ENCODE assay signal across 39 cellular contexts in the genomic region with DNA sequence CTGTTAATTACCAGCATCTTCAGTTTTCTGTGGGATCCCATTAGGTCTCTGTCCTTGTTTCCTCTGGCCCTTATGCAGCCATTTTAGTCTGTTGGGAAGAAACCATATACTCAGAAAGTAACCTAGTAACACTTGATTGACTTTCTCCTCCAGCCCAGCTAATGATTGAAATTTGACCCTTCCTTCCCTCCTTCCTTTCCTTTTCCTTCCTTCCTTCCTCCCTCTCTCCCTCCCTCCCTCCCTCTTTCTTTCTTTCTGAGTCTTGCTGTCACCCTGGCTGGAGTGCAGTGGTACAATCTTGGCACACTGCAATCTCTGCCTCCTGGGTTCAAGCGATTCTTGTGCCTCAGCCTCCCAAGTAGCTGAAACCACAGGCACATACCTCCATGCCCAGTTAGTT. TPM values are rescaled to one million over a fixed set of nuclear protein-coding genes. Genes with fewer than 3 reads are reported as not detected.
"Had no signal": no experiment of that assay in that cellular context is flagged by ENCODE, and none has a peak within 500 bp of the region (broad histone marks: within the 10 kb centered on the region; RNA-seq: fewer than 3 reads in every experiment).

No MANE protein-coding gene starts in this region.

- H3K27ac ChIP-seq: ascending aorta, cardiac muscle cell, WERI-Rb-1 had no signal

- H3K27me3 Mint-ChIP-seq: activated CD4-positive, alpha-beta T cell treated with anti-CD3 and anti-CD28 coated beads for 36 hours; activated CD8-positive, alpha-beta memory T cell treated with anti-CD3 and anti-CD28 coated beads, Interleukin-2, amount 10 ng/mL, durations not matched to agents 7 days and 5 days; activated naive CD4-positive, alpha-beta T cell treated with anti-CD3 and anti-CD28 coated beads, Interleukin-2, amount 50 U/mL, for 24 hours; activated naive CD8-positive, alpha-beta T cell; activated naive CD8-positive, alpha-beta T cell treated with anti-CD3 and anti-CD28 coated beads, Interleukin-2, amount 50 U/mL, for 24 hours; activated T-cell treated with anti-CD3 and anti-CD28 coated beads, Interleukin-2, amount 50 U/mL, for 24 hours; central memory CD8-positive, alpha-beta T cell had no signal

- H3K36me3 Mint-ChIP-seq: activated naive CD4-positive, alpha-beta T cell treated with anti-CD3 and anti-CD28 coated beads, Interleukin-2, amount 10 ng/mL, durations not matched to agents 7 days and 5 days; activated naive CD8-positive, alpha-beta T cell; brain; WTC11 had no signal

- H3K4me1 Mint-ChIP-seq: central memory CD8-positive, alpha-beta T cell had no signal

- H3K9me3 Mint-ChIP-seq: activated CD4-positive, alpha-beta memory T cell treated with anti-CD3 and anti-CD28 coated beads, Interleukin-2, amount 10 ng/mL, durations not matched to agents 7 days and 5 days; activated CD4-positive, alpha-beta T cell treated with anti-CD3 and anti-CD28 coated beads, Interleukin-2, amount 10 ng/mL, durations not matched to agents 7 days and 5 days; activated naive CD4-positive, alpha-beta T cell treated with anti-CD3 and anti-CD28 coated beads, Interleukin-2, amount 10 ng/mL, durations not matched to agents 7 days and 5 days; activated naive CD4-positive, alpha-beta T cell treated with anti-CD3 and anti-CD28 coated beads, Interleukin-2, amount 50 U/mL, for 24 hours; activated naive CD8-positive, alpha-beta T cell treated with anti-CD3 and anti-CD28 coated beads, Interleukin-2, amount 50 U/mL, for 24 hours; activated T-cell treated with anti-CD3 and anti-CD28 coated beads, Interleukin-2, amount 50 U/mL, for 24 hours; activated T-helper 2 cell treated with anti-CD3 and anti-CD28 coated beads, Interferon-gamma antibody, Interleukin-2, Interleukin-4, amounts not matched to agents 10 μg/mL and 5 μg/mL and 100 μg/mL, durations not matched to agents 14 hours and 24 hours and 36 hours; brain; central memory CD8-positive, alpha-beta T cell; T-helper 1 cell treated with Interleukin-12 subunit alpha and Interleukin-12 subunit beta and Interleukin-4 antibody, amounts not matched to agents 30 μg/mL and 1 μg/mL, for 36 hours; T-helper 2 cell treated with Interferon-gamma antibody and Interleukin-4, amounts not matched to agents 5 μg/mL and 100 μg/mL, for 36 hours; WTC11 had no signal

- H3K4me3 Mint-ChIP-seq: activated CD4-positive, alpha-beta memory T cell treated with anti-CD3 and anti-CD28 coated beads, Interleukin-2, amount 10 ng/mL, durations not matched to agents 7 days and 5 days; activated CD4-positive, alpha-beta T cell treated with anti-CD3 and anti-CD28 coated beads for 36 hours; activated CD4-positive, alpha-beta T cell treated with anti-CD3 and anti-CD28 coated beads, Interleukin-2, amount 10 ng/mL, durations not matched to agents 7 days and 5 days; activated CD8-positive, alpha-beta memory T cell treated with anti-CD3 and anti-CD28 coated beads, Interleukin-2, amount 10 ng/mL, durations not matched to agents 7 days and 5 days; activated CD8-positive, alpha-beta T cell treated with anti-CD3 and anti-CD28 coated beads, Interleukin-2, amount 10 ng/mL, durations not matched to agents 7 days and 5 days; activated naive CD4-positive, alpha-beta T cell treated with anti-CD3 and anti-CD28 coated beads, Interleukin-2, amount 10 ng/mL, durations not matched to agents 7 days and 5 days; activated naive CD4-positive, alpha-beta T cell treated with anti-CD3 and anti-CD28 coated beads, Interleukin-2, amount 50 U/mL, for 24 hours; activated naive CD8-positive, alpha-beta T cell; activated naive CD8-positive, alpha-beta T cell treated with anti-CD3 and anti-CD28 coated beads, Interleukin-2, amount 10 ng/mL, durations not matched to agents 7 days and 5 days; activated naive CD8-positive, alpha-beta T cell treated with anti-CD3 and anti-CD28 coated beads, Interleukin-2, amount 50 U/mL, for 24 hours; activated T-cell treated with anti-CD3 and anti-CD28 coated beads, Interleukin-2, amount 50 U/mL, for 24 hours; brain; central memory CD8-positive, alpha-beta T cell; T-helper 1 cell treated with Interleukin-12 subunit alpha and Interleukin-12 subunit beta and Interleukin-4 antibody, amounts not matched to agents 30 μg/mL and 1 μg/mL, for 36 hours; T-helper 2 cell treated with Interferon-gamma antibody and Interleukin-4, amounts not matched to agents 5 μg/mL and 100 μg/mL, for 36 hours; WTC11 had no signal

- FAIRE-seq: bronchial epithelial cell had no signal

- H3K4me3 ChIP-seq: ascending aorta, cardiac muscle cell had no signal

- H3K36me3 ChIP-seq: ascending aorta, cardiac muscle cell, WERI-Rb-1 had no signal

- H3K9me3 ChIP-seq: ascending aorta had no signal

- DNase-seq: activated CD4-positive, alpha-beta memory T cell treated with anti-CD3 and anti-CD28 coated beads, Interleukin-2, amount 10 ng/mL, durations not matched to agents 7 days and 5 days; activated CD4-positive, alpha-beta T cell treated with anti-CD3 and anti-CD28 coated beads for 1 hour; activated CD4-positive, alpha-beta T cell treated with anti-CD3 and anti-CD28 coated beads for 36 hours; activated CD4-positive, alpha-beta T cell treated with anti-CD3 and anti-CD28 coated beads for 48 hours; activated CD4-positive, alpha-beta T cell treated with anti-CD3 and anti-CD28 coated beads, Interleukin-2, amount 10 ng/mL, durations not matched to agents 7 days and 5 days; activated CD4-positive, alpha-beta T cell treated with anti-CD3 and anti-CD28 coated beads, Interleukin-2, amount 50 U/mL, for 48 hours; activated CD4-positive, CD25-positive, alpha-beta regulatory T cell; activated CD8-positive, alpha-beta memory T cell treated with anti-CD3 and anti-CD28 coated beads for 24 hours; activated CD8-positive, alpha-beta memory T cell treated with anti-CD3 and anti-CD28 coated beads, Interleukin-2, amount 10 ng/mL, durations not matched to agents 7 days and 5 days; activated CD8-positive, alpha-beta memory T cell treated with anti-CD3 and anti-CD28 coated beads, Interleukin-2, amount 50 U/mL, for 48 hours; activated CD8-positive, alpha-beta T cell treated with anti-CD3 and anti-CD28 coated beads, Interleukin-2, amount 10 ng/mL, durations not matched to agents 7 days and 5 days; activated effector memory CD4-positive, alpha-beta T cell treated with Interleukin-2 at 50 U/mL for 16 hours; activated gamma-delta T cell; activated naive CD4-positive, alpha-beta T cell treated with anti-CD3 and anti-CD28 coated beads, Interleukin-2, amount 10 ng/mL, durations not matched to agents 7 days and 5 days; activated naive CD4-positive, alpha-beta T cell treated with Interleukin-2 at 50 U/mL for 16 hours; activated naive CD8-positive, alpha-beta T cell treated with anti-CD3 and anti-CD28 coated beads, Interleukin-2, amount 10 ng/mL, durations not matched to agents 7 days and 5 days; activated naive CD8-positive, alpha-beta T cell treated with anti-CD3 and anti-CD28 coated beads, Interleukin-2, amount 50 U/mL, for 24 hours; activated T-cell treated with anti-CD3 and anti-CD28 coated beads, Interleukin-2, amount 50 U/mL, for 24 hours; activated T-cell treated with anti-CD3 and anti-CD28 coated beads, Interleukin-2, amount 50 U/mL, for 48 hours; amygdala; anterior cingulate cortex; caudate nucleus; cerebellar nuclear complex; T-helper 1 cell; T-helper 2 cell; T-helper 9 cell; WERI-Rb-1 had no signal

- H3K27ac Mint-ChIP-seq: activated CD4-positive, alpha-beta memory T cell treated with anti-CD3 and anti-CD28 coated beads, Interleukin-2, amount 10 ng/mL, durations not matched to agents 7 days and 5 days; activated CD4-positive, alpha-beta T cell treated with anti-CD3 and anti-CD28 coated beads for 36 hours; activated CD4-positive, alpha-beta T cell treated with anti-CD3 and anti-CD28 coated beads, Interleukin-2, amount 10 ng/mL, durations not matched to agents 7 days and 5 days; activated CD8-positive, alpha-beta memory T cell treated with anti-CD3 and anti-CD28 coated beads, Interleukin-2, amount 10 ng/mL, durations not matched to agents 7 days and 5 days; activated CD8-positive, alpha-beta T cell treated with anti-CD3 and anti-CD28 coated beads, Interleukin-2, amount 10 ng/mL, durations not matched to agents 7 days and 5 days; activated naive CD4-positive, alpha-beta T cell treated with anti-CD3 and anti-CD28 coated beads, Interleukin-2, amount 10 ng/mL, durations not matched to agents 7 days and 5 days; activated naive CD4-positive, alpha-beta T cell treated with anti-CD3 and anti-CD28 coated beads, Interleukin-2, amount 50 U/mL, for 24 hours; activated naive CD8-positive, alpha-beta T cell; activated naive CD8-positive, alpha-beta T cell treated with anti-CD3 and anti-CD28 coated beads, Interleukin-2, amount 10 ng/mL, durations not matched to agents 7 days and 5 days; activated naive CD8-positive, alpha-beta T cell treated with anti-CD3 and anti-CD28 coated beads, Interleukin-2, amount 50 U/mL, for 24 hours; activated T-cell treated with anti-CD3 and anti-CD28 coated beads, Interleukin-2, amount 50 U/mL, for 24 hours; activated T-helper 2 cell treated with anti-CD3 and anti-CD28 coated beads, Interferon-gamma antibody, Interleukin-2, Interleukin-4, amounts not matched to agents 10 μg/mL and 5 μg/mL and 100 μg/mL, durations not matched to agents 14 hours and 24 hours and 36 hours; brain; T-helper 1 cell treated with Interleukin-12 subunit alpha and Interleukin-12 subunit beta and Interleukin-4 antibody, amounts not matched to agents 30 μg/mL and 1 μg/mL, for 36 hours; T-helper 2 cell treated with Interferon-gamma antibody and Interleukin-4, amounts not matched to agents 5 μg/mL and 100 μg/mL, for 36 hours; WTC11 had no signal

- ATAC-seq: activated CD4-positive, alpha-beta T cell treated with anti-CD3 and anti-CD28 coated beads for 36 hours; activated CD4-positive, CD25-positive, alpha-beta regulatory T cell treated with anti-CD3 and anti-CD28 coated beads, Interleukin-2, amount 50 U/mL, for 24 hours; activated CD8-positive, alpha-beta memory T cell treated with anti-CD3 and anti-CD28 coated beads, Interleukin-2, amount 10 ng/mL, durations not matched to agents 7 days and 5 days; activated CD8-positive, alpha-beta T cell treated with anti-CD3 and anti-CD28 coated beads, Interleukin-2, amount 10 ng/mL, durations not matched to agents 7 days and 5 days; activated naive CD8-positive, alpha-beta T cell treated with anti-CD3 and anti-CD28 coated beads, Interleukin-2, amount 50 U/mL, for 24 hours; WTC11 had no signal

- H3K27me3 ChIP-seq: ascending aorta, cardiac muscle cell had no signal

RNA-seq across cellular contexts. Expression of a gene that starts 5.9 kb away (rescaled TPM):
- total RNA-seq: ascending aorta had no signal

RNA-seq across cellular contexts. Expression of a gene that starts 23.0 kb away (rescaled TPM):
- polyA plus RNA-seq: cardiac muscle cell had no signal
